8 cellular contexts compared by ENCODE assay signal in the genomic region with DNA sequence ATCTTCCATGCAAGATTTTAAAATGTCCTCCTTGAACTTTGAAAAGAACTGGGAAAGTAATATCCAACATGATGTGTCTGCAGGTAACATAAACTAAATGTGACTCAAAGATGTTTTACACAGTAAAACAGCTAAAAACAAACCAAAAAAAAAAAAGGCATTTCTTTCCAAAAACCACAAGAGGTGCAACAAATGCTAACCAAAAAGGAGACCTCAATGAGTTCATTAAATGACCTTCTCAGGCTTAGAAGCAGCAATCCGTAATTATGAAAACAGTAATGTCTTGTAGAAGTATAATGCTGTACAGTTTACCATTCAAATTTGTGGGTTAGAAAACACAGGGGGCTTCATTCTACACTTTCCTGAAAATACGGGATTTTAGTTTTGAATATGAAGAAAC. TPM values are rescaled to one million over a fixed set of nuclear protein-coding genes. Genes with fewer than 3 reads are reported as not detected.
DNase-seq lines count a peak whose midpoint lies in the region; ATAC-seq and TF ChIP-seq lines count a peak whose summit lies in the region.

No MANE protein-coding gene starts in this region.

- peak overlapping the region; percentile 77 for H3K9ac ChIP-seq in OCI-LY1 (ENCODE audit: low read length)

- H4K20me1 ChIP-seq in OCI-LY1 (ENCODE audit: insufficient read depth, low read length): no peaks in the 10 kb centered on the region

- peak overlapping the region; percentile 92 for H3K4me3 ChIP-seq in CD8-positive, alpha-beta T cell (ENCODE audit: low read depth, low read length)
- peak overlapping the region; percentile 93 for H3K4me3 ChIP-seq in OCI-LY1 (ENCODE audit: low read depth, low read length, poor library complexity, severe bottlenecking)
- H3K4me3 ChIP-seq in neuron (ENCODE audit: low read length): peak overlapping the region; percentile 98

- H3K4me1 ChIP-seq in CD8-positive, alpha-beta T cell (ENCODE audit: insufficient read depth, low read length): peaks cover 58% of the 10 kb centered on the region
- H3K4me1 ChIP-seq in OCI-LY1 (ENCODE audit: insufficient read depth, low read length, severe bottlenecking): peaks cover 60% of the 10 kb centered on the region
- H3K4me1 ChIP-seq in neuron (ENCODE audit: insufficient read depth, low read length): peaks cover 20% of the 10 kb centered on the region

- H3K9me2 ChIP-seq in OCI-LY1 (ENCODE audit: low read depth, low read length): no peaks in the 10 kb centered on the region

- H3K27me3 Mint-ChIP-seq in CD8-positive, alpha-beta T cell (ENCODE audit: low read depth): no peaks in the 10 kb centered on the region
- no peaks in the 10 kb centered on the region for H3K27me3 Mint-ChIP-seq in dendritic cell treated with granulocyte-macrophage colony-stimulating factor and Interleukin-4, amounts not matched to agents 40 ng/mL and 50 ng/mL, for 4 days

- H2AFZ ChIP-seq in OCI-LY1 (ENCODE audit: low read length) (no peak overlapping the region), neuron (ENCODE audit: low read depth, low read length) (no peak overlapping the region)

- intact Hi-C loops in CD8-positive, alpha-beta T cell (cut with DNase I, micrococcal nuclease): loop anchor here (1.0 to 10.0 kb wide), 7 partner anchors 9 to 1352 kb away; partner anchors contain the start of genes TTC1 (in 2 of the 2), CLINT1 (in 1 of the 2) and PTTG1 (in 1 of the 2)
- intact Hi-C loops in dendritic cell treated with granulocyte-macrophage colony-stimulating factor and Interleukin-4, amounts not matched to agents 40 ng/mL and 50 ng/mL, for 4 days (cut with micrococcal nuclease): no loop called here

- peak overlapping the region; percentile 96 for H3K27ac Mint-ChIP-seq in CD8-positive, alpha-beta T cell
- H3K27ac Mint-ChIP-seq in dendritic cell treated with granulocyte-macrophage colony-stimulating factor and Interleukin-4, amounts not matched to agents 40 ng/mL and 50 ng/mL, for 4 days: peak overlapping the region; percentile 100

- H3K36me3 Mint-ChIP-seq in CD8-positive, alpha-beta T cell: peaks cover 35% of the 10 kb centered on the region
- peaks cover 45% of the 10 kb centered on the region for H3K36me3 Mint-ChIP-seq in dendritic cell treated with granulocyte-macrophage colony-stimulating factor and Interleukin-4, amounts not matched to agents 40 ng/mL and 50 ng/mL, for 4 days (ENCODE audit: low read depth)

- peak overlapping the region; percentile 93 for H3K4me3 Mint-ChIP-seq in CD8-positive, alpha-beta T cell
- H3K4me3 Mint-ChIP-seq in dendritic cell treated with granulocyte-macrophage colony-stimulating factor and Interleukin-4, amounts not matched to agents 40 ng/mL and 50 ng/mL, for 4 days: peak overlapping the region; percentile 99

- H3K4me2 ChIP-seq in OCI-LY1 (ENCODE audit: low read length): peak overlapping the region; percentile 80

- peaks cover 66% of the 10 kb centered on the region for H3K4me1 Mint-ChIP-seq in CD8-positive, alpha-beta T cell (ENCODE audit: low read depth)
- peaks cover 62% of the 10 kb centered on the region for H3K4me1 Mint-ChIP-seq in dendritic cell treated with granulocyte-macrophage colony-stimulating factor and Interleukin-4, amounts not matched to agents 40 ng/mL and 50 ng/mL, for 4 days (ENCODE audit: low read depth)

- no peaks in the 10 kb centered on the region for H3K9me3 Mint-ChIP-seq in CD8-positive, alpha-beta T cell
- H3K9me3 Mint-ChIP-seq in dendritic cell treated with granulocyte-macrophage colony-stimulating factor and Interleukin-4, amounts not matched to agents 40 ng/mL and 50 ng/mL, for 4 days: no peaks in the 10 kb centered on the region

- no peaks in the 10 kb centered on the region for H3K9me3 ChIP-seq in CD8-positive, alpha-beta T cell (ENCODE audit: low read length)
- H3K9me3 ChIP-seq in OCI-LY1 (ENCODE audit: low read length) (no peaks in the 10 kb centered on the region), neuron (ENCODE audit: low read length) (no peaks in the 10 kb centered on the region)

- ATAC-seq in CD8-positive, alpha-beta T cell: no peak
- no peak for ATAC-seq in GM18498 (IDR thresholded peaks at IDR 0.05; ENCODE audit: unreplicated experiment)

- CTCF ChIA-PET in CD8-positive, alpha-beta T cell (lab: Charles Lee): interaction anchor here (0.7 to 5.0 kb wide), 4 partner anchors 12 to 57 kb away, joined by 3 to 23 read pairs (median 4); no protein-coding TSS in a partner anchor

- POLR2A ChIA-PET in CD8-positive, alpha-beta T cell (lab: Charles Lee): interaction anchor here (0.6 to 2.8 kb wide), 6 partner anchors 8 to 802 kb away, joined by 3 to 23 read pairs (median 5); partner anchors contain the start of gene TTC1

- peak overlapping the region; percentile 83 for H3K27ac ChIP-seq in CD8-positive, alpha-beta T cell (ENCODE audit: low read depth, low read length)
- peak overlapping the region; percentile 93 for H3K27ac ChIP-seq in OCI-LY1 (ENCODE audit: low read depth, low read length, poor library complexity, severe bottlenecking)

- H3F3A ChIP-seq in OCI-LY1 (ENCODE audit: insufficient read depth, low read length): no peaks in the 10 kb centered on the region

- H3K36me3 ChIP-seq in CD8-positive, alpha-beta T cell (ENCODE audit: insufficient read depth, low read length): no peaks in the 10 kb centered on the region
- peaks cover 15% of the 10 kb centered on the region; the same call in 1 of the 2 replicates for H3K36me3 ChIP-seq in OCI-LY1 (ENCODE audit: insufficient read depth, low read length)
- peaks cover 11% of the 10 kb centered on the region for H3K36me3 ChIP-seq in neuron (ENCODE audit: insufficient read depth, low read length)

- no peaks in the 10 kb centered on the region for H3K27me3 ChIP-seq in CD8-positive, alpha-beta T cell (ENCODE audit: insufficient read depth, low read length)
- H3K27me3 ChIP-seq in OCI-LY1 (ENCODE audit: insufficient read depth, low read length): no peaks in the 10 kb centered on the region
- H3K27me3 ChIP-seq in neuron (ENCODE audit: insufficient read depth, low read length): no peaks in the 10 kb centered on the region

- DNase-seq in CD8-positive, alpha-beta T cell: no peak
- DNase-seq in NCI-H526 (lab: John Stamatoyannopoulos, UW): no peak
- no peak for DNase-seq in NCI-H2029 (lab: John Stamatoyannopoulos, UW)
- no peak for DNase-seq in activated effector memory CD4-positive, alpha-beta T cell treated with Interleukin-2 at 50 U/mL for 16 hours

- no peak for TF ChIP-seq CTCF in CD8-positive, alpha-beta T cell (IDR thresholded peaks at IDR 0.05)
- no peak for TF ChIP-seq CTCF in OCI-LY1 (IDR thresholded peaks at IDR 0.05; ENCODE audit: low read length)

- H3K79me2 ChIP-seq in OCI-LY1 (ENCODE audit: insufficient read depth, low read length): peaks cover 60% of the 10 kb centered on the region

RNA-seq across cellular contexts. Expression of gene RNF145, which starts 2.5 kb away (rescaled TPM):
- total RNA-seq in CD8-positive, alpha-beta T cell: 10 to 100 TPM; 62.0 to 72.8 TPM

RNA-seq across cellular contexts. Expression of gene UBLCP1, which starts 56.3 kb away (rescaled TPM):
- total RNA-seq in CD8-positive, alpha-beta T cell: 10 to 100 TPM; 16.4 to 19.6 TPM
